ENCODE assay signal across 12 cellular contexts in genomic region chr20:10309326-10309725, GRCh38.
DNase-seq lines count a peak whose midpoint lies in the region; ATAC-seq and TF ChIP-seq lines count a peak whose summit lies in the region.
"Had no signal": no experiment of that assay in that cellular context is flagged by ENCODE, and none has a peak within 500 bp of the region (broad histone marks: within the 10 kb centered on the region; RNA-seq: fewer than 3 reads in every experiment).

No MANE protein-coding gene starts in this region.

- no peaks in the 10 kb centered on the region for H3K9me2 ChIP-seq in HCT116 (ENCODE audit: insufficient read depth)

- BruUV-seq in HCT116 (replicated peaks; lab: Mats Ljungman, UMichigan): no TSS peak

- no peak overlapping the region for H3K27ac ChIP-seq in HCT116 (ENCODE audit: low read depth, low read length)
- H3K27ac ChIP-seq: transverse colon had no signal

- RAD21 ChIA-PET in HCT116 (lab: Charles Lee; ENCODE audit: low non-redundant PET in 1 of 2, low total read pairs in 2 of 2, uncharacterized antibody in 2 of 2, unreplicated experiment in 2 of 2): no interaction called here

- TF ChIP-seq CTCF in HCT116 (IDR thresholded peaks at IDR 0.05 in 2 of 3, conservative IDR thresholded peaks at IDR 0.05 in 1 of 3; ENCODE audit: borderline replicate concordance in 1 of 3, insufficient read depth in 1 of 3, low read depth in 2 of 3, low read length in 2 of 3) (no peak), fibroblast of pulmonary artery (IDR thresholded peaks at IDR 0.05; ENCODE audit: low read length, missing control alignments) (no peak), GM10248 (IDR thresholded peaks at IDR 0.05; ENCODE audit: control extremely low read depth, extremely low read depth, low read depth, missing control alignments) (no peak)

- H3K36me3 ChIP-seq in HCT116 (ENCODE audit: control insufficient read depth in 1 of 2, insufficient read depth in 2 of 2, low read length in 2 of 2): no peaks in the 10 kb centered on the region
- H3K36me3 ChIP-seq: transverse colon had no signal

- no peak overlapping the region for H3K9ac ChIP-seq in HCT116 (ENCODE audit: low read length)

- POLR2A ChIA-PET in HCT116 (lab: Charles Lee) (no interaction called here), GM10248 (lab: Yijun Ruan, JAX) (no interaction called here)

- ATAC-seq in HCT116 (peak; percentile 70; the same call in 1 of the 2 replicates), SK-N-SH treated with all-trans-retinoic acid at 6 μM for 48 hours (peak; percentile 92), GM18873 (IDR thresholded peaks at IDR 0.05; ENCODE audit: low FRiP score, unreplicated experiment) (no peak), HG02623 (IDR thresholded peaks at IDR 0.05; ENCODE audit: unreplicated experiment) (no peak)
- ATAC-seq: GM23338 had no signal

- H3K4me1 ChIP-seq in HCT116 (ENCODE audit: control insufficient read depth in 1 of 2, insufficient read depth in 2 of 2, low read length in 2 of 2): peaks cover 0 to 7% of the 10 kb centered on the region in 2 experiments; a peak in 3 of 4 replicates
- H3K4me1 ChIP-seq: transverse colon had no signal

- H3K4me3 ChIP-seq in HCT116 (replicated peaks in 1 of 2; ENCODE audit: low read depth in 1 of 2, low read length in 2 of 2) (no peak overlapping the region), fibroblast of pulmonary artery (replicated peaks; ENCODE audit: low read depth, low read length) (no peak overlapping the region)
- H3K4me3 ChIP-seq: GM23338, transverse colon had no signal

- peak overlapping the region; percentile 10; the same call in 1 of the 2 replicates for H3K4me2 ChIP-seq in HCT116 (ENCODE audit: low read length)
- H3K4me2 ChIP-seq: GM23338 had no signal

- H3K9me3 ChIP-seq in HCT116 (ENCODE audit: control insufficient read depth in 1 of 2, insufficient read depth in 1 of 2, low read depth in 1 of 2, low read length in 2 of 2): no peaks in the 10 kb centered on the region
- H3K9me3 ChIP-seq: transverse colon had no signal

- no peak overlapping the region for H2AFZ ChIP-seq in HCT116 (ENCODE audit: low read depth, low read length, poor library complexity, severe bottlenecking)
- H2AFZ ChIP-seq: GM23338 had no signal

- TF ChIP-seq RAD21 in HCT116 (IDR thresholded peaks at IDR 0.05; ENCODE audit: low read depth): no peak

- DNase-seq in HCT116 (ENCODE audit: low read depth, low spot score): no peak
- DNase-seq in fibroblast of pulmonary artery (ENCODE audit: low read depth): peak; percentile 88
- DNase-seq in stromal cell of bone marrow (ENCODE audit: low read depth): peak; percentile 87
- no peak for DNase-seq in GM10248 (ENCODE audit: extremely low spot score)
- DNase-seq: activated CD8-positive, alpha-beta memory T cell treated with anti-CD3 and anti-CD28 coated beads, Interleukin-2, amount 50 U/mL, for 4 hours; NCI-H82; retina; transverse colon had no signal

- TF ChIP-seq POLR2A in HCT116 (IDR thresholded peaks at IDR 0.05; ENCODE audit: borderline replicate concordance, extremely low read depth, insufficient read depth, insufficient read length): no peak

- H3K79me2 ChIP-seq in HCT116 (ENCODE audit: insufficient read depth, low read length): no peaks in the 10 kb centered on the region

- H3K27me3 ChIP-seq in HCT116 (ENCODE audit: insufficient read depth, low read length): peaks cover 27% of the 10 kb centered on the region

- no peaks in the 10 kb centered on the region for H4K20me1 ChIP-seq in HCT116 (ENCODE audit: insufficient read depth)

- intact Hi-C loops in HCT116 (cut with micrococcal nuclease): no loop called here

- CTCF ChIA-PET in HCT116 (lab: Charles Lee) (no interaction called here), GM10248 (lab: Yijun Ruan, JAX) (interaction anchor here (1.3 kb wide), 1 partner anchor 55 kb away, joined by 3 read pairs; no protein-coding TSS in a partner anchor)

TF ChIP-seq in HCT116, 20 proteins besides CTCF, POLR2A, EP300 and RAD21:
- TF ChIP-seq SRF (IDR thresholded peaks at IDR 0.05; ENCODE audit: low read depth) (no peak), FOSL1 (IDR thresholded peaks at IDR 0.05; ENCODE audit: low read depth) (peak; percentile 29; the same call in 1 of the 2 replicates)
TF ChIP-seq in HCT116: peak in this region for 1.

TF ChIP-seq in SK-N-SH treated with all-trans-retinoic acid at 6 μM for 48 hours, 23 proteins besides CTCF, POLR2A, EP300 and RAD21 (continues in another document):
- peak; percentile 97 for TF ChIP-seq PATZ1 (CRISPR knock-in tag; IDR thresholded peaks at IDR 0.05; ENCODE audit: borderline replicate concordance)
- peak; percentile 92; the same call in 1 of the 2 replicates for TF ChIP-seq POU6F1 (CRISPR knock-in tag; IDR thresholded peaks at IDR 0.05; ENCODE audit: borderline replicate concordance, low read depth)
- peak; percentile 63 for TF ChIP-seq ZNF8 (CRISPR knock-in tag; IDR thresholded peaks at IDR 0.05)
- no peak for TF ChIP-seq PPARA (CRISPR knock-in tag; IDR thresholded peaks at IDR 0.05; ENCODE audit: borderline replicate concordance)
- TF ChIP-seq ZNF565 (CRISPR knock-in tag; conservative IDR thresholded peaks at IDR 0.05; ENCODE audit: low read depth): peak; percentile 53; the same call in 1 of the 2 replicates
- no peak for TF ChIP-seq OSR1 (CRISPR knock-in tag; IDR thresholded peaks at IDR 0.05)
- peak; percentile 99 for TF ChIP-seq CSRNP3 (CRISPR knock-in tag; IDR thresholded peaks at IDR 0.05)
- TF ChIP-seq ZC3H10 (CRISPR knock-in tag; IDR thresholded peaks at IDR 0.05): peak; percentile 98
- TF ChIP-seq SNAI2 (CRISPR knock-in tag; IDR thresholded peaks at IDR 0.05): peak; percentile 84; the same call in 1 of the 2 replicates
- peak; percentile 76; the same call in 1 of the 2 replicates for TF ChIP-seq ZFP3 (CRISPR knock-in tag; IDR thresholded peaks at IDR 0.05)
- no peak for TF ChIP-seq ZNF70 (CRISPR knock-in tag; IDR thresholded peaks at IDR 0.05)
- TF ChIP-seq TCF4 (CRISPR knock-in tag; IDR thresholded peaks at IDR 0.05; ENCODE audit: borderline replicate concordance): peak; percentile 100
- peak; percentile 99 for TF ChIP-seq CREB5 (CRISPR knock-in tag; IDR thresholded peaks at IDR 0.05; ENCODE audit: low read depth)
- TF ChIP-seq ESRRG (CRISPR knock-in tag; IDR thresholded peaks at IDR 0.05): peak; percentile 96
- TF ChIP-seq TOX (CRISPR knock-in tag; IDR thresholded peaks at IDR 0.05; ENCODE audit: borderline replicate concordance): peak; percentile 99

Comparison
In these comparisons a context has a peak if more than half of its experiments do, and no peak if none do; other contexts are left out.
1. ATAC-seq: peak in HCT116 (single experiment) and SK-N-SH treated with all-trans-retinoic acid at 6 μM for 48 hours (single experiment); none in GM18873 (single experiment) and HG02623 (single experiment).
2. DNase-seq: peak in fibroblast of pulmonary artery (single experiment) and stromal cell of bone marrow (single experiment); none in HCT116 (single experiment) and GM10248 (single experiment).